In the genomic region with DNA sequence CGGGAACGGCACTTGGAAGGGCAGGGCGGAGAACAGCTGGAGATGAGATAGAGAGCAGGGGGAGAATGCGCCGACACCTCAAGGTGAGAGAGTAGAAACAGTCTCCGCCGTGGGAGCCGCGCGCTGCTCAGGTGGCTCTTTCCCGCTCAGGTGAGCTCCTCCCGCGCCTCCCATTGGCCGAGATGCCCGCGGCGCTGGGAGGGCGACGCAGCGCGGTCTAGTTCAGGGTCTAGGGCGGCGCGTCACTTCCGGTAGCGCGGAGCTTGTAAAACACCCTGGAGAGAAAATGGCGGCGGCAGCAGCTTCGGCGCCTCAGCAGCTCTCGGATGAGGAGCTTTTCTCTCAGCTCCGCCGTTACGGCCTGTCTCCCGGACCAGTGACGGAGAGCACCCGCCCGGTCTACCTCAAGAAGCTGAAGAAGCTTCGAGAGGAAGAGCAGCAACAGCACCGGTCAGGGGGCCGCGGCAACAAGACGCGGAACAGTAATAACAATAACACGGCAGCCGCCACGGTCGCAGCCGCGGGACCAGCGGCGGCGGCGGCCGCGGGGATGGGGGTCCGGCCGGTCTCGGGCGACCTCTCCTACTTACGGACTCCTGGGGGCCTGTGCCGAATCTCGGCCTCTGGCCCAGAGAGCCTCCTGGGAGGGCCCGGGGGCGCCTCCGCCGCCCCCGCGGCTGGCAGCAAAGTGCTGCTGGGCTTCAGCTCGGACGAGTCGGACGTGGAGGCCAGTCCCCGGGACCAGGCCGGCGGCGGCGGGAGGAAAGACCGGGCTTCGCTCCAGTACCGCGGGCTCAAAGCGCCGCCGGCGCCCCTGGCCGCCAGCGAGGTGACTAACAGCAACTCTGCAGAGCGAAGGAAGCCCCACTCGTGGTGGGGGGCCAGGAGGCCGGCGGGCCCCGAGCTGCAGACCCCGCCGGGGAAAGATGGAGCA, we compare ENCODE assay signal across 8 cellular contexts. TPM values are rescaled to one million over a fixed set of nuclear protein-coding genes. Genes with fewer than 3 reads are reported as not detected.
DNase-seq lines count a peak whose midpoint lies in the region; ATAC-seq lines count a peak whose summit lies in the region.

A gene (plus strand): TSS at position 273 of the 934 bp plus-strand sequence. CDS start 14 bp downstream, at position 287.

- peak; percentile 95 for DNase-seq in COR-L47 (lab: John Stamatoyannopoulos, UW)
- DNase-seq in HT1080 (ENCODE audit: low read depth), result peak; percentile 88
- peak; percentile 84 to 89 for DNase-seq in NOMO-1 (lab: John Stamatoyannopoulos, UW; ENCODE audit: unreplicated experiment in 2 of 2)
- DNase-seq in effector CD8-positive, alpha-beta T cell (lab: John Stamatoyannopoulos, UW), result peak; percentile 90
- DNase-seq in lung microvascular endothelial cell (ENCODE audit: low read depth in 2 of 2), result peak; percentile 94 to 95
- peak; percentile 85 to 88 (median 88) for DNase-seq in stimulated activated CD4-positive, alpha-beta T cell treated with anti-CD3 and anti-CD28 coated beads, TNF-alpha, amount 100 ng/mL, for 4 hours (ENCODE audit: low read depth in 3 of 3)

- CTCF ChIA-PET in activated CD8-positive, alpha-beta memory T cell treated with anti-CD3 and anti-CD28 coated beads for 36 hours (lab: Charles Lee), result interaction anchor here (1.1 to 2.4 kb wide), 3 partner anchors 9 to 63 kb away, joined by 4 to 13 read pairs (median 7); no protein-coding TSS in a partner anchor

- POLR2A ChIA-PET in activated CD8-positive, alpha-beta memory T cell treated with anti-CD3 and anti-CD28 coated beads for 36 hours (lab: Charles Lee), result interaction anchor here (0.6 to 1.5 kb wide), 3 partner anchors 13 to 1081 kb away, joined by 3 to 8 read pairs (median 3); no protein-coding TSS in a partner anchor

- ATAC-seq in GM21367 (IDR thresholded peaks at IDR 0.05; ENCODE audit: unreplicated experiment), result peak; percentile 91

RNA-seq across cellular contexts. Expression of the gene that starts here (rescaled TPM):
- 23.7 and 24.8 TPM in 2 replicates for total RNA-seq in HT1080 (2014; rRNA removed; shearing (Covaris generic))
- polyA plus RNA-seq in HT1080 (2015; cell fraction: cytosol; rRNA removed), result 9.6 and 13.9 TPM in 2 replicates
- polyA plus RNA-seq in HT1080 (2015; cell fraction: nucleus; rRNA removed), result 40.3 and 50.3 TPM in 2 replicates
- total RNA-seq in activated CD8-positive, alpha-beta memory T cell treated with anti-CD3 and anti-CD28 coated beads for 36 hours, result 10 to 100 TPM; 21.2 to 23.4 TPM
- 17.0 and 23.0 TPM in 2 replicates for total RNA-seq in lung microvascular endothelial cell

Comparison
In these comparisons a context has a peak if more than half of its experiments do, and no peak if none do; other contexts are left out.
1. Peak in every context shown above with its lines: DNase-seq and ATAC-seq.